Comparison of ENCODE assay signal across 2 cellular contexts in genomic region chr19:16338470-16339360, GRCh38.
TF ChIP-seq lines count a peak whose summit lies in the region.

No MANE protein-coding gene starts in this region.

TF ChIP-seq in SK-N-SH, 30 proteins besides CTCF, POLR2A, EP300 and RAD21 (continued from another document):
- peak; percentile 72; the same call in 1 of the 2 replicates for TF ChIP-seq REST (IDR thresholded peaks at IDR 0.05; ENCODE audit: low read depth, low read length)
- TF ChIP-seq TEAD4 (IDR thresholded peaks at IDR 0.05; ENCODE audit: borderline replicate concordance, insufficient read depth) = peak; percentile 100

TF ChIP-seq in GM12878, 131 proteins besides CTCF, POLR2A, EP300 and RAD21 (continued from another document and continues in another):
- TF ChIP-seq CEBPZ (IDR thresholded peaks at IDR 0.05; ENCODE audit: low read depth, low read length) = no peak
- peak; percentile 88 for TF ChIP-seq BCL3 (IDR thresholded peaks at IDR 0.05; ENCODE audit: borderline replicate concordance, insufficient read depth, low read depth, low read length, poor library complexity, severe bottlenecking)
- TF ChIP-seq ZNF24 (IDR thresholded peaks at IDR 0.05) = no peak
- no peak for TF ChIP-seq NKRF (conservative IDR thresholded peaks at IDR 0.05)
- TF ChIP-seq LARP7 (IDR thresholded peaks at IDR 0.05) = 0 out of 2 replicates have a peak, but pooled peaks have one; percentile 42
- TF ChIP-seq TCF3 (IDR thresholded peaks at IDR 0.05; ENCODE audit: borderline replicate concordance, insufficient read depth, low read depth, low read length) = peak; percentile 97
- peak; percentile 100 for TF ChIP-seq IKZF2 (IDR thresholded peaks at IDR 0.05)
- TF ChIP-seq ATF3 (IDR thresholded peaks at IDR 0.05; ENCODE audit: borderline replicate concordance, extremely low read depth, low read depth, low read length) = no peak
- TF ChIP-seq WRNIP1 (IDR thresholded peaks at IDR 0.05; ENCODE audit: borderline replicate concordance, low read depth, low read length) = no peak
- peak; percentile 99 for TF ChIP-seq DPF2 (IDR thresholded peaks at IDR 0.05)
- no peak for TF ChIP-seq REST (IDR thresholded peaks at IDR 0.05; ENCODE audit: low read depth, low read length)
- peak; percentile 99 for TF ChIP-seq NFIC (IDR thresholded peaks at IDR 0.05; ENCODE audit: low read depth, low read length)
- peak; percentile 94 for TF ChIP-seq GATAD2B (conservative IDR thresholded peaks at IDR 0.05; ENCODE audit: low read depth)
- peak; percentile 72 to 76 for TF ChIP-seq BHLHE40 (IDR thresholded peaks at IDR 0.05; ENCODE audit: borderline replicate concordance in 1 of 2, low read depth in 2 of 2, low read length in 1 of 2)
- no peak for TF ChIP-seq RB1 (IDR thresholded peaks at IDR 0.05; ENCODE audit: borderline replicate concordance)
- TF ChIP-seq BRCA1 (IDR thresholded peaks at IDR 0.05; ENCODE audit: low read depth, low read length) = no peak
- no peak for TF ChIP-seq IRF3 (IDR thresholded peaks at IDR 0.05)
- TF ChIP-seq CHD2 (IDR thresholded peaks at IDR 0.05; ENCODE audit: borderline replicate concordance, low read depth, low read length) = no peak
- no peak for TF ChIP-seq SMAD1 (IDR thresholded peaks at IDR 0.05; ENCODE audit: low read depth, partially characterized antibody)
- TF ChIP-seq ZBED1 (IDR thresholded peaks at IDR 0.05; ENCODE audit: borderline replicate concordance) = peak; percentile 90; the same call in 1 of the 2 replicates
- TF ChIP-seq POLR2AphosphoS2 (IDR thresholded peaks at IDR 0.05; ENCODE audit: low read depth, low read length) = no peak
- no peak for TF ChIP-seq ZBTB33 (IDR thresholded peaks at IDR 0.05)
- TF ChIP-seq CBX3 (IDR thresholded peaks at IDR 0.05; ENCODE audit: borderline replicate concordance, low read depth) = no peak
- peak; percentile 92 for TF ChIP-seq ATF2 (IDR thresholded peaks at IDR 0.05; ENCODE audit: low read length)
- peak; percentile 66; the same call in 1 of the 2 replicates for TF ChIP-seq CHD4 (IDR thresholded peaks at IDR 0.05)
- no peak for TF ChIP-seq MYC (IDR thresholded peaks at IDR 0.05; ENCODE audit: insufficient read depth, insufficient read length, insufficient replicate concordance, low read length, severe bottlenecking)
- no peak for TF ChIP-seq E2F8 (IDR thresholded peaks at IDR 0.05; ENCODE audit: low read depth, partially characterized antibody)
- no peak for TF ChIP-seq HDAC6 (IDR thresholded peaks at IDR 0.05; ENCODE audit: unreplicated experiment)
- TF ChIP-seq SREBF1 (IDR thresholded peaks at IDR 0.05; ENCODE audit: low read length) = no peak
- no peak for TF ChIP-seq ELK1 (IDR thresholded peaks at IDR 0.05; ENCODE audit: low read depth, low read length)
- TF ChIP-seq SIN3A (IDR thresholded peaks at IDR 0.05; ENCODE audit: low read depth, low read length) = no peak
- TF ChIP-seq JUNB (IDR thresholded peaks at IDR 0.05) = peak; percentile 99
- TF ChIP-seq STAT1 (conservative IDR thresholded peaks at IDR 0.05) = no peak
- TF ChIP-seq ZNF384 (IDR thresholded peaks at IDR 0.05; ENCODE audit: borderline replicate concordance, low read depth, low read length) = no peak
- TF ChIP-seq TARDBP (IDR thresholded peaks at IDR 0.05; ENCODE audit: borderline replicate concordance) = no peak
- TF ChIP-seq SREBF2 (IDR thresholded peaks at IDR 0.05; ENCODE audit: low read length) = no peak
- no peak for TF ChIP-seq ZNF274 (IDR thresholded peaks at IDR 0.05; ENCODE audit: insufficient read depth, insufficient read length)
